23 cellular contexts compared by ENCODE assay signal in the genomic region with DNA sequence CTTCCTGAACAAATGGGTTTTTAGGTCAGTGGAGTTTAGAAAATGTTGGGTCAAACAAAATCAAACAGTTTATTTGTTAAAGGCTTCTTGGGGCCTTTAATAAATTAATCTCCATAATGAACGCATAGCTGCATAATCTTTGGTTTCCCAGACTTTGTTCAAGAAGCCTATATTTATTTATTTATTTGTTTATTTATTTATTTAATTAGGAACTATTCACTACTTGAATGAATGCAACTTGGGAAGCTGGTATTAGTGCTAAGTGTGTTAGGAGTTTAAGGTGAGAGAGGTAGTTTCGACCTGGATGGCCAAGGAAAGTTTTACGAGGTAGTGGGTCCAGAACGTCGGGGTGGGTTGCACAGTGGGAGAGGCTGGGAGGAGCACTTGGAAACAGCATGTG. TPM values are rescaled to one million over a fixed set of nuclear protein-coding genes. Genes with fewer than 3 reads are reported as not detected.
"Had no signal": no experiment of that assay in that cellular context is flagged by ENCODE, and none has a peak within 500 bp of the region (broad histone marks: within the 10 kb centered on the region; RNA-seq: fewer than 3 reads in every experiment).

No MANE protein-coding gene starts in this region.

- FAIRE-seq: colon, islet of Langerhans had no signal

- DNase-seq: dermis blood vessel endothelial cell; dorsolateral prefrontal cortex; effector CD4-positive, alpha-beta T cell; effector memory CD4-positive, alpha-beta T cell; erythroblast; esophagus squamous epithelium; foreskin fibroblast; foreskin melanocyte; gastrocnemius medialis; glutamatergic neuron; heart right ventricle; hippocampal formation; left cardiac atrium; left lung; lower lobe of right lung; mesendoderm; midbrain; naive thymus-derived CD4-positive, alpha-beta T cell had no signal

- H3K36me3 Mint-ChIP-seq: naive thymus-derived CD4-positive, alpha-beta T cell had no signal

- H3K9me3 Mint-ChIP-seq: naive thymus-derived CD4-positive, alpha-beta T cell had no signal

- ATAC-seq: esophagus mucosa; naive thymus-derived CD4-positive, alpha-beta T cell had no signal

- H3K27ac ChIP-seq: coronary artery, dorsolateral prefrontal cortex, epithelial cell of prostate, left lung, lower lobe of right lung had no signal

- H3K4me3 ChIP-seq: coronary artery, dorsolateral prefrontal cortex, esophagus squamous epithelium, gastrocnemius medialis, heart right ventricle, left lung, lower lobe of right lung had no signal

- H3K4me3 Mint-ChIP-seq: naive thymus-derived CD4-positive, alpha-beta T cell had no signal

- H3K9me3 ChIP-seq: esophagus squamous epithelium, gastrocnemius medialis, heart right ventricle, left lung, lower lobe of right lung had no signal

- H3K4me1 Mint-ChIP-seq: naive thymus-derived CD4-positive, alpha-beta T cell had no signal

- H3K36me3 ChIP-seq: esophagus squamous epithelium, gastrocnemius medialis, heart right ventricle, left lung, lower lobe of right lung had no signal

RNA-seq across cellular contexts. Expression of a gene that starts 56.6 kb away (rescaled TPM):
- polyA plus RNA-seq: naive thymus-derived CD4-positive, alpha-beta T cell had no signal
